Comparison of ENCODE assay signal across 17 cellular contexts in genomic region chr2:49640630-49641029, GRCh38.
A peak's percentile ranks its signal among the peaks of the same experiment; 100 is the strongest.
DNase-seq lines count a peak whose midpoint lies in the region; ATAC-seq and TF ChIP-seq lines count a peak whose summit lies in the region.
"Had no signal": no experiment of that assay in that cellular context is flagged by ENCODE, and none has a peak within 500 bp of the region (broad histone marks: within the 10 kb centered on the region; RNA-seq: fewer than 3 reads in every experiment).

No MANE protein-coding gene starts in this region.

- H3K9me3 Mint-ChIP-seq in H9: no peaks in the 10 kb centered on the region
- no peaks in the 10 kb centered on the region for H3K9me3 Mint-ChIP-seq in WTC11
- no peaks in the 10 kb centered on the region for H3K9me3 Mint-ChIP-seq in mesothelial cell of epicardium

- H3K36me3 Mint-ChIP-seq in H9 (ENCODE audit: insufficient read depth in 1 of 3, low read depth in 3 of 3) (no peaks in the 10 kb centered on the region), WTC11 (no peaks in the 10 kb centered on the region), mesothelial cell of epicardium (no peaks in the 10 kb centered on the region)
- H3K36me3 Mint-ChIP-seq: CD4-positive, CD25-positive, alpha-beta regulatory T cell; CD8-positive, alpha-beta memory T cell had no signal

- no peaks in the 10 kb centered on the region for H4K20me1 ChIP-seq in H9 (ENCODE audit: control insufficient read depth, insufficient read depth, insufficient read length)
- H4K20me1 ChIP-seq: BLaER1 treated with 17β-estradiol and CSF1 and Interleukin-3, amounts not matched to agents 10 nM and 100 nM had no signal

- H2BK120ac ChIP-seq in H9 (ENCODE audit: low read depth, low read length, poor library complexity, severe bottlenecking): no peak overlapping the region

- H3K4me1 ChIP-seq in H9 (ENCODE audit: insufficient read depth, low read length) (no peaks in the 10 kb centered on the region; the same call in 1 of the 2 replicates), iPS-20b (ENCODE audit: insufficient read depth, low read length) (peaks cover 16% of the 10 kb centered on the region)
- H3K4me1 ChIP-seq: BLaER1 treated with 17β-estradiol and CSF1 and Interleukin-3, amounts not matched to agents 10 nM and 100 nM had no signal

- POLR2A ChIA-PET in WTC11 (lab: Charles Lee): no interaction called here

- H3K9ac ChIP-seq in H9 (ENCODE audit: extremely low read depth, insufficient read length, low read length) (no peak overlapping the region), iPS-20b (ENCODE audit: low read depth, low read length) (no peak overlapping the region; the same call in 1 of the 2 replicates)
- H3K9ac ChIP-seq: BLaER1 treated with 17β-estradiol and CSF1 and Interleukin-3, amounts not matched to agents 10 nM and 100 nM had no signal

- H3K27ac Mint-ChIP-seq in H9: peak overlapping the region in 2 of 3 experiments; percentile 76 to 89; a peak in 4 of 7 replicates
- peak overlapping the region; percentile 98 for H3K27ac Mint-ChIP-seq in WTC11
- H3K27ac Mint-ChIP-seq in mesothelial cell of epicardium: no peak overlapping the region
- H3K27ac Mint-ChIP-seq: B cell; CD4-positive, CD25-positive, alpha-beta regulatory T cell; CD8-positive, alpha-beta memory T cell had no signal

- H4K5ac ChIP-seq in H9 (ENCODE audit: insufficient read length, low read depth, low read length): no peak overlapping the region

- H3K18ac ChIP-seq in H9 (ENCODE audit: insufficient read length, low read depth, low read length): no peak overlapping the region

- ATAC-seq in WTC11 (peak; percentile 71), omental fat pad (ENCODE audit: low FRiP score) (no peak)
- ATAC-seq: GM12878 had no signal

- peaks cover 13 to 16% of the 10 kb centered on the region in 2 experiments for H3K4me1 Mint-ChIP-seq in H9
- peaks cover 15% of the 10 kb centered on the region for H3K4me1 Mint-ChIP-seq in WTC11
- peaks cover 16% of the 10 kb centered on the region for H3K4me1 Mint-ChIP-seq in mesothelial cell of epicardium
- H3K4me1 Mint-ChIP-seq: B cell; CD4-positive, CD25-positive, alpha-beta regulatory T cell; CD8-positive, alpha-beta memory T cell had no signal

- H3K56ac ChIP-seq in H9 (ENCODE audit: insufficient read length, low read depth, low read length): no peak overlapping the region

- H2BK12ac ChIP-seq in H9 (ENCODE audit: insufficient read length, low read depth, low read length): no peak overlapping the region

- H3K36me3 ChIP-seq in iPS-20b (ENCODE audit: insufficient read depth, low read depth, low read length): no peaks in the 10 kb centered on the region
- H3K36me3 ChIP-seq: BLaER1 treated with 17β-estradiol and CSF1 and Interleukin-3, amounts not matched to agents 10 nM and 100 nM had no signal

- H3K4me3 Mint-ChIP-seq in H9 (no peak overlapping the region), WTC11 (no peak overlapping the region), mesothelial cell of epicardium (no peak overlapping the region)
- H3K4me3 Mint-ChIP-seq: B cell; CD4-positive, CD25-positive, alpha-beta regulatory T cell; CD8-positive, alpha-beta memory T cell had no signal

- H2BK20ac ChIP-seq in H9 (ENCODE audit: low read depth, low read length, poor library complexity, severe bottlenecking): no peak overlapping the region

- no peak overlapping the region for H3K14ac ChIP-seq in H9 (ENCODE audit: insufficient read depth, low read length)

- H3K27me3 ChIP-seq in H9 (ENCODE audit: insufficient read depth, low read length) (no peaks in the 10 kb centered on the region), iPS-20b (ENCODE audit: insufficient read depth, low read length) (no peaks in the 10 kb centered on the region)
- H3K27me3 ChIP-seq: BLaER1 treated with 17β-estradiol and CSF1 and Interleukin-3, amounts not matched to agents 10 nM and 100 nM had no signal

- H3T11ph ChIP-seq in H9 (ENCODE audit: low read length): no peak overlapping the region

- no peak overlapping the region for H3K4me3 ChIP-seq in iPS-20b (ENCODE audit: low read length)
- H3K4me3 ChIP-seq: BLaER1 treated with 17β-estradiol and CSF1 and Interleukin-3, amounts not matched to agents 10 nM and 100 nM; GM12878 had no signal

- H3K9me3 ChIP-seq in H9 (ENCODE audit: control insufficient read depth, low read depth, low read length): no peaks in the 10 kb centered on the region
- H3K9me3 ChIP-seq in iPS-20b (ENCODE audit: insufficient read depth, low read depth, low read length): no peaks in the 10 kb centered on the region
- H3K9me3 ChIP-seq: BLaER1 treated with 17β-estradiol and CSF1 and Interleukin-3, amounts not matched to agents 10 nM and 100 nM had no signal

- no peaks in the 10 kb centered on the region for H3K79me2 ChIP-seq in H9 (ENCODE audit: insufficient read depth, low read length)

- H2AFZ ChIP-seq in H9 (ENCODE audit: low read length): no peak overlapping the region

- no peaks in the 10 kb centered on the region for H3K23me2 ChIP-seq in H9 (ENCODE audit: insufficient read length, low read depth, low read length, poor library complexity, severe bottlenecking)

- H2BK15ac ChIP-seq in H9 (ENCODE audit: low read depth, low read length): no peak overlapping the region

- H4K91ac ChIP-seq in H9 (ENCODE audit: insufficient read length, low read depth, low read length): no peak overlapping the region

- no peak for DNase-seq in H9
- DNase-seq in WTC11 (ENCODE audit: low spot score): no peak
- DNase-seq in omental fat pad (ENCODE audit: low spot score): no peak
- DNase-seq in T-helper 1 cell: no peak
- no peak for DNase-seq in activated CD4-positive, alpha-beta T cell treated with anti-CD3 and anti-CD28 coated beads for 1 hour
- DNase-seq in mesothelial cell of epicardium (ENCODE audit: low spot score in 2 of 2, unreplicated experiment in 2 of 2): no peak
- DNase-seq: CD4-positive, CD25-positive, alpha-beta regulatory T cell; CD8-positive, alpha-beta memory T cell; COR-L47; DMS 273 treated with DMSO at 0.1 percent for 48 hours; DMS53; DND-41; EL had no signal

- H3K27ac ChIP-seq in H9 (ENCODE audit: insufficient read length, low read depth, low read length) (no peak overlapping the region), iPS-20b (ENCODE audit: low read length) (peak overlapping the region; percentile 5)
- H3K27ac ChIP-seq: BLaER1 treated with 17β-estradiol and CSF1 and Interleukin-3, amounts not matched to agents 10 nM and 100 nM had no signal

- no peak overlapping the region for H4K8ac ChIP-seq in H9 (replicated peaks; ENCODE audit: insufficient read length, low read depth, low read length)

- H3K23ac ChIP-seq in H9 (ENCODE audit: insufficient read length, low read depth, low read length): no peak overlapping the region

- no peak overlapping the region for H2AK5ac ChIP-seq in H9 (ENCODE audit: insufficient read length, low read length)

- H3K4me2 ChIP-seq in H9 (ENCODE audit: insufficient read depth, insufficient read length, low read length): no peak overlapping the region
- H3K4me2 ChIP-seq: BLaER1 treated with 17β-estradiol and CSF1 and Interleukin-3, amounts not matched to agents 10 nM and 100 nM had no signal

- H2BK5ac ChIP-seq in H9 (ENCODE audit: insufficient read length, low read length): no peak overlapping the region

- CTCF ChIA-PET in WTC11 (lab: Charles Lee): interaction anchor here (1.3 kb wide), 1 partner anchor 24 kb away, joined by 7 read pairs; no protein-coding TSS in a partner anchor

- H3K27me3 Mint-ChIP-seq in H9 (ENCODE audit: low read depth): no peaks in the 10 kb centered on the region
- H3K27me3 Mint-ChIP-seq in WTC11 (ENCODE audit: low read depth): no peaks in the 10 kb centered on the region
- no peaks in the 10 kb centered on the region for H3K27me3 Mint-ChIP-seq in mesothelial cell of epicardium (ENCODE audit: low read depth)
- H3K27me3 Mint-ChIP-seq: B cell; CD4-positive, CD25-positive, alpha-beta regulatory T cell; CD8-positive, alpha-beta memory T cell had no signal

- TF ChIP-seq CTCF in H9 (conservative IDR thresholded peaks at IDR 0.05) (no peak), WTC11 (IDR thresholded peaks at IDR 0.05) (no peak), omental fat pad (IDR thresholded peaks at IDR 0.05) (no peak), mesothelial cell of epicardium (IDR thresholded peaks at IDR 0.05; ENCODE audit: unreplicated experiment) (no peak)

- no peak overlapping the region for H3K4ac ChIP-seq in H9 (ENCODE audit: low read depth, low read length)

- no peaks in the 10 kb centered on the region for H3K79me1 ChIP-seq in H9 (ENCODE audit: insufficient read depth, low read depth, low read length, poor library complexity, severe bottlenecking)

- WGBS in H9 (ENCODE audit: extremely low coverage, insufficient read length, low lambda C conversion rate): no CpG with 5 or more reads among the region's 1 CpG

TF ChIP-seq in WTC11, 78 proteins besides CTCF, POLR2A, EP300 and RAD21 (continues in another document):
- TF ChIP-seq TEAD1 (CRISPR knock-in tag; IDR thresholded peaks at IDR 0.05) (no peak), IRF2 (CRISPR knock-in tag; IDR thresholded peaks at IDR 0.05; ENCODE audit: borderline replicate concordance, low read depth) (no peak), GABPB1 (CRISPR knock-in tag; IDR thresholded peaks at IDR 0.05) (no peak), ZNF121 (CRISPR knock-in tag; IDR thresholded peaks at IDR 0.05) (no peak), ESRRA (CRISPR knock-in tag; IDR thresholded peaks at IDR 0.05; ENCODE audit: borderline replicate concordance) (no peak), NFATC4 (CRISPR knock-in tag; IDR thresholded peaks at IDR 0.05) (no peak), ZNF138 (CRISPR knock-in tag; conservative IDR thresholded peaks at IDR 0.05) (no peak)
- TF ChIP-seq, protein P1, sequence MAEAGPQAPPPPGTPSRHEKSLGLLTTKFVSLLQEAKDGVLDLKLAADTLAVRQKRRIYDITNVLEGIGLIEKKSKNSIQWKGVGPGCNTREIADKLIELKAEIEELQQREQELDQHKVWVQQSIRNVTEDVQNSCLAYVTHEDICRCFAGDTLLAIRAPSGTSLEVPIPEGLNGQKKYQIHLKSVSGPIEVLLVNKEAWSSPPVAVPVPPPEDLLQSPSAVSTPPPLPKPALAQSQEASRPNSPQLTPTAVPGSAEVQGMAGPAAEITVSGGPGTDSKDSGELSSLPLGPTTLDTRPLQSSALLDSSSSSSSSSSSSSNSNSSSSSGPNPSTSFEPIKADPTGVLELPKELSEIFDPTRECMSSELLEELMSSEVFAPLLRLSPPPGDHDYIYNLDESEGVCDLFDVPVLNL (CRISPR knock-in tag; IDR thresholded peaks at IDR 0.05; ENCODE audit: borderline replicate concordance, low read depth): no peak
